In genomic region chr16:49350265-49351103, GRCh38 we compare ENCODE assay signal across 8 cellular contexts. TPM values are rescaled to one million over a fixed set of nuclear protein-coding genes. Genes with fewer than 3 reads are reported as not detected.
A peak's percentile ranks its signal among the peaks of the same experiment; 100 is the strongest.
DNase-seq lines count a peak whose midpoint lies in the region; ATAC-seq, FAIRE-seq and TF ChIP-seq lines count a peak whose summit lies in the region.

No MANE protein-coding gene starts in this region.

- H3K27ac Mint-ChIP-seq in activated CD4-positive, alpha-beta T cell treated with anti-CD3 and anti-CD28 coated beads for 36 hours, result no peak overlapping the region

- intact Hi-C loops in activated CD4-positive, alpha-beta T cell treated with anti-CD3 and anti-CD28 coated beads for 36 hours (cut with DNase I, micrococcal nuclease), result loop anchor here (1.0 to 2.0 kb wide), 3 partner anchors 350 to 664 kb away; no protein-coding TSS in a partner anchor

- H2AK5ac ChIP-seq in H1 (ENCODE audit: low read depth, low read length) (0 out of 2 replicates have a peak overlapping the region, but pooled peaks have one; percentile 42), mesenchymal stem cell (ENCODE audit: low read length, severe bottlenecking) (no peak overlapping the region)

- no peaks in the 10 kb centered on the region for H3K4me1 ChIP-seq in MM.1S (ENCODE audit: low read length)
- peaks cover 0 to 3% (median 0%) of the 10 kb centered on the region in 4 experiments; a peak in 1 of 7 replicates for H3K4me1 ChIP-seq in H1 (replicated peaks in 1 of 4; ENCODE audit: control insufficient read depth in 3 of 4, insufficient read depth in 4 of 4, low read length in 3 of 4)
- H3K4me1 ChIP-seq in mesenchymal stem cell (ENCODE audit: control insufficient read depth, insufficient read depth, low read depth, low read length), result no peaks in the 10 kb centered on the region

- no peak overlapping the region for H2BK20ac ChIP-seq in H1 (ENCODE audit: low read length)

- in situ Hi-C loops in ACHN (cut with HindIII; ENCODE audit: low pct_ligation_motif_present, low pct_unique_long_range_greater_than_20kb, low sequenced_read_pairs), result no loop called here

- FAIRE-seq in GM12891 (lab: Jason Lieb, UNC) (peak; percentile 93), H1 (lab: Jason Lieb, UNC) (peak; percentile 88)

- H3K4me1 Mint-ChIP-seq in activated CD4-positive, alpha-beta T cell treated with anti-CD3 and anti-CD28 coated beads for 36 hours, result no peaks in the 10 kb centered on the region

- no peaks in the 10 kb centered on the region for H3K9me3 Mint-ChIP-seq in activated CD4-positive, alpha-beta T cell treated with anti-CD3 and anti-CD28 coated beads for 36 hours (ENCODE audit: low read depth)

- no peaks in the 10 kb centered on the region for H3K23me2 ChIP-seq in H1 (ENCODE audit: low read depth, low read length)

- POLR2A ChIA-PET in activated CD4-positive, alpha-beta T cell treated with anti-CD3 and anti-CD28 coated beads for 36 hours (lab: Charles Lee), result no interaction called here
- POLR2A ChIA-PET in H1 (lab: Charles Lee; ENCODE audit: partially characterized antibody), result no interaction called here

- H3F3A ChIP-seq in MM.1S (ENCODE audit: insufficient read depth, low read length), result no peaks in the 10 kb centered on the region

- H3K4me2 ChIP-seq in MM.1S (ENCODE audit: low read depth, low read length) (no peak overlapping the region), H1 (ENCODE audit: insufficient read depth in 1 of 2, low read depth in 2 of 2, low read length in 2 of 2) (no peak overlapping the region), mesenchymal stem cell (ENCODE audit: low read length, poor library complexity, severe bottlenecking) (no peak overlapping the region)

- TF ChIP-seq RAD21 in H1 (IDR thresholded peaks at IDR 0.05 in 1 of 2, conservative IDR thresholded peaks at IDR 0.05 in 1 of 2; ENCODE audit: low read depth in 2 of 2, low read length in 2 of 2), result peak; percentile 98 to 99

- H4K20me1 ChIP-seq in MM.1S (ENCODE audit: insufficient read depth, low read length), result no peaks in the 10 kb centered on the region
- H4K20me1 ChIP-seq in H1 (replicated peaks in 1 of 2; ENCODE audit: control insufficient read depth in 1 of 2, insufficient read depth in 2 of 2, low read length in 2 of 2), result peaks cover 3 to 4% of the 10 kb centered on the region in 2 experiments

- no peaks in the 10 kb centered on the region for H3K79me2 ChIP-seq in MM.1S (ENCODE audit: low read length)
- H3K79me2 ChIP-seq in H1 (ENCODE audit: control insufficient read depth in 1 of 2, insufficient read depth in 2 of 2, low read length in 2 of 2), result no peaks in the 10 kb centered on the region

- H3K9me3 ChIP-seq in MM.1S (replicated peaks; ENCODE audit: insufficient read depth, low read length) (no peaks in the 10 kb centered on the region), H1 (ENCODE audit: insufficient read depth in 2 of 2, low read depth in 1 of 2, low read length in 1 of 2) (no peaks in the 10 kb centered on the region), mesenchymal stem cell (ENCODE audit: control insufficient read depth, low read length) (no peaks in the 10 kb centered on the region)

- 46% methylated on average over 24 of the region's 25 CpGs; no CpG with 5 or more reads in 1 of the 2 experiments for WGBS in H1 (ENCODE audit: extremely low coverage in 1 of 2, insufficient coverage in 1 of 2, insufficient read length in 1 of 2, insufficient replicate concordance in 2 of 2, low coverage in 1 of 2, low lambda C conversion rate in 2 of 2, missing lambda C conversion rate in 1 of 2), 2 experiments
- 41% methylated on average over 25 of the region's 25 CpGs for WGBS in mesenchymal stem cell

- no peak for ATAC-seq in activated CD4-positive, alpha-beta T cell treated with anti-CD3 and anti-CD28 coated beads for 36 hours
- no peak for ATAC-seq in GM21786 (IDR thresholded peaks at IDR 0.05; ENCODE audit: unreplicated experiment)

- peaks cover 17% of the 10 kb centered on the region for H3K27me3 Mint-ChIP-seq in activated CD4-positive, alpha-beta T cell treated with anti-CD3 and anti-CD28 coated beads for 36 hours

- no peaks in the 10 kb centered on the region for H3K36me3 Mint-ChIP-seq in activated CD4-positive, alpha-beta T cell treated with anti-CD3 and anti-CD28 coated beads for 36 hours (ENCODE audit: low read depth)

- TF ChIP-seq POLR2A in GM12891 (IDR thresholded peaks at IDR 0.05; ENCODE audit: low read depth, low read length), result no peak
- TF ChIP-seq POLR2A in H1 (IDR thresholded peaks at IDR 0.05; ENCODE audit: control extremely low read depth in 1 of 2, low read depth in 2 of 2, low read length in 2 of 2), result no peak

- H3K23ac ChIP-seq in H1 (ENCODE audit: insufficient read length) (no peak overlapping the region), mesenchymal stem cell (ENCODE audit: low read length in 2 of 2) (no peak overlapping the region)

- H2AFZ ChIP-seq in MM.1S (ENCODE audit: low read length) (no peak overlapping the region), H1 (ENCODE audit: low read length) (no peak overlapping the region), mesenchymal stem cell (ENCODE audit: low read depth, low read length) (no peak overlapping the region)

- no peak overlapping the region for H3K4me3 Mint-ChIP-seq in activated CD4-positive, alpha-beta T cell treated with anti-CD3 and anti-CD28 coated beads for 36 hours

- H3K4me3 ChIP-seq in MM.1S (ENCODE audit: low read length) (no peak overlapping the region), H1 (ENCODE audit: extremely low read depth in 1 of 4, insufficient read depth in 2 of 4, low read depth in 3 of 4, low read length in 4 of 4) (no peak overlapping the region), mesenchymal stem cell (ENCODE audit: insufficient read depth in 1 of 2, low read depth in 1 of 2, low read length in 2 of 2) (no peak overlapping the region)

- no peak overlapping the region for H4K5ac ChIP-seq in H1 (ENCODE audit: insufficient read length, low read depth, low read length)

- H3K27ac ChIP-seq in MM.1S (ENCODE audit: low read length) (no peak overlapping the region), H1 (ENCODE audit: low read depth, low read length) (no peak overlapping the region), mesenchymal stem cell (ENCODE audit: low read length, poor library complexity, severe bottlenecking) (no peak overlapping the region)

- H2BK12ac ChIP-seq in H1 (ENCODE audit: low read depth, low read length), result peak overlapping the region; percentile 82; the same call in 1 of the 2 replicates
- no peak overlapping the region for H2BK12ac ChIP-seq in mesenchymal stem cell (ENCODE audit: low read length in 2 of 2)

- H4K8ac ChIP-seq in H1 (ENCODE audit: extremely low read depth, insufficient read depth, low read length) (no peak overlapping the region), mesenchymal stem cell (ENCODE audit: low read length) (no peak overlapping the region)

- H3K56ac ChIP-seq in H1 (replicated peaks; ENCODE audit: insufficient read length, low read depth, low read length), result no peak overlapping the region

- H3K9me2 ChIP-seq in MM.1S (replicated peaks; ENCODE audit: insufficient read depth, low read length), result no peaks in the 10 kb centered on the region

- H4K91ac ChIP-seq in H1 (replicated peaks; ENCODE audit: insufficient read length, low read length) (peak overlapping the region; percentile 59), mesenchymal stem cell (ENCODE audit: low read length) (no peak overlapping the region)

- peak overlapping the region; percentile 93 for H2BK15ac ChIP-seq in H1 (ENCODE audit: low read length)
- no peak overlapping the region for H2BK15ac ChIP-seq in mesenchymal stem cell (ENCODE audit: low read depth, poor library complexity, severe bottlenecking)

- H3K18ac ChIP-seq in H1 (ENCODE audit: extremely low read depth, low read length), result no peak overlapping the region
- H3K18ac ChIP-seq in mesenchymal stem cell (ENCODE audit: low read depth in 1 of 2, low read length in 2 of 2), result no peak overlapping the region

- TF ChIP-seq EP300 in H1 (IDR thresholded peaks at IDR 0.05; ENCODE audit: borderline replicate concordance in 1 of 2, low read depth in 2 of 2, low read length in 2 of 2), result no peak

- H2BK5ac ChIP-seq in H1 (ENCODE audit: low read depth, low read length) (peak overlapping the region; percentile 80; the same call in 1 of the 2 replicates), mesenchymal stem cell (ENCODE audit: low read depth, low read length, poor library complexity, severe bottlenecking) (no peak overlapping the region)

- H3K79me1 ChIP-seq in H1 (ENCODE audit: low read depth, low read length) (no peaks in the 10 kb centered on the region), mesenchymal stem cell (replicated peaks; ENCODE audit: low read length, poor library complexity, severe bottlenecking) (no peaks in the 10 kb centered on the region)

- CTCF ChIA-PET in activated CD4-positive, alpha-beta T cell treated with anti-CD3 and anti-CD28 coated beads for 36 hours (lab: Charles Lee), result interaction anchor here (0.5 to 1.8 kb wide), 7 partner anchors 16 to 801 kb away, joined by 3 to 4 read pairs (median 3); no protein-coding TSS in a partner anchor
- CTCF ChIA-PET in H1 (lab: Charles Lee; ENCODE audit: partially characterized antibody), result interaction anchor here (0.7 to 5.1 kb wide), 65 partner anchors 8 to 718 kb away, joined by 3 to 67 read pairs (median 5); partner anchors contain the start of gene C16orf78

- TF ChIP-seq CTCF in MM.1S (IDR thresholded peaks at IDR 0.05; ENCODE audit: low read length), result peak; percentile 87
- peak; percentile 92 to 93 (median 92) for TF ChIP-seq CTCF in H1 (IDR thresholded peaks at IDR 0.05; ENCODE audit: control extremely low read depth in 1 of 3, insufficient read depth in 1 of 3, low read depth in 1 of 3, low read length in 3 of 3)

- H3K9ac ChIP-seq in MM.1S (ENCODE audit: low read length), result no peak overlapping the region
- no peak overlapping the region for H3K9ac ChIP-seq in H1 (replicated peaks in 1 of 4; ENCODE audit: extremely low read depth in 1 of 4, low read depth in 3 of 4, low read length in 3 of 4)
- no peak overlapping the region for H3K9ac ChIP-seq in mesenchymal stem cell (ENCODE audit: low read length)

- peaks cover 7% of the 10 kb centered on the region; the same call in 1 of the 2 replicates for H3K27me3 ChIP-seq in MM.1S (replicated peaks; ENCODE audit: insufficient read depth, low read length)
- no peaks in the 10 kb centered on the region for H3K27me3 ChIP-seq in H1 (replicated peaks in 1 of 4; ENCODE audit: control insufficient read depth in 3 of 4, extremely low read depth in 1 of 4, insufficient read depth in 3 of 4, low read length in 3 of 4)
- H3K27me3 ChIP-seq in mesenchymal stem cell (ENCODE audit: control insufficient read depth in 1 of 2, insufficient read depth in 1 of 2, low read length in 2 of 2), result peaks cover 0 to 48% of the 10 kb centered on the region in 2 experiments

- H3K14ac ChIP-seq in H1 (ENCODE audit: insufficient read length) (no peak overlapping the region), mesenchymal stem cell (ENCODE audit: low read length in 2 of 2) (no peak overlapping the region)

- H3K4ac ChIP-seq in H1 (replicated peaks; ENCODE audit: insufficient read length, low read depth, low read length), result no peak overlapping the region
- no peak overlapping the region for H3K4ac ChIP-seq in mesenchymal stem cell (ENCODE audit: low read depth in 1 of 2, low read length in 2 of 2)

- no peak overlapping the region for H2BK120ac ChIP-seq in H1 (replicated peaks; ENCODE audit: low read depth, low read length)
- no peak overlapping the region for H2BK120ac ChIP-seq in mesenchymal stem cell (ENCODE audit: low read depth, low read length)

- H3K36me3 ChIP-seq in MM.1S (replicated peaks; ENCODE audit: insufficient read depth, low read length), result no peaks in the 10 kb centered on the region
- no peaks in the 10 kb centered on the region for H3K36me3 ChIP-seq in H1 (ENCODE audit: control insufficient read depth in 2 of 4, insufficient read depth in 4 of 4, low read length in 3 of 4)
- H3K36me3 ChIP-seq in mesenchymal stem cell (ENCODE audit: control insufficient read depth in 1 of 2, insufficient read depth in 2 of 2, low read depth in 1 of 2, low read length in 2 of 2), result no peaks in the 10 kb centered on the region

- DNase-seq in ACHN, result peak; percentile 65
- DNase-seq in GM12891 (ENCODE audit: insufficient read length, low spot score), result peak; percentile 67
- DNase-seq in MM.1S, result peak; percentile 28
- DNase-seq in activated CD4-positive, alpha-beta T cell treated with anti-CD3 and anti-CD28 coated beads for 36 hours, result peak; percentile 75
- peak in 1 of 2 experiments; percentile 94 for DNase-seq in H1 (ENCODE audit: low read depth in 1 of 2, low spot score in 2 of 2)
- peak; percentile 47 for DNase-seq in mesenchymal stem cell
- peak; percentile 18 for DNase-seq in stimulated activated CD8-positive, alpha-beta memory T cell treated with anti-CD3 and anti-CD28 coated beads, Interleukin-7, amount 100 ng/mL, for 24 hours (ENCODE audit: low read depth)

RNA-seq across cellular contexts. Expression of gene C16orf78, which starts 23.1 kb away (rescaled TPM):
- polyA plus RNA-seq in GM12891 (2012; ENCODE audit: low read depth, missing spikeins), result not detected
- not detected for total RNA-seq in activated CD4-positive, alpha-beta T cell treated with anti-CD3 and anti-CD28 coated beads for 36 hours
- total RNA-seq in H1 (2021; fragmentation: NEBNext Ultra II Directional; extraction: Animal tissue kit (Norgen Biotek cat#: 25700)), result not detected in 2 replicates
- not detected in 2 replicates for polyA plus RNA-seq in H1 (2011; rRNA removed)
- polyA plus RNA-seq in H1 (2011; cell fraction: cytosol; rRNA removed), result not detected
- not detected for polyA plus RNA-seq in H1 (2011; cell fraction: nucleus; rRNA removed)
- polyA plus RNA-seq in H1 (2012, experiment 1 of 2), result not detected in 4 replicates
- not detected for polyA plus RNA-seq in H1 (2012, experiment 2 of 2)
- not detected for polyA plus RNA-seq in H1 (2013, experiment 1 of 2)
- not detected for polyA plus RNA-seq in H1 (2013, experiment 2 of 2)
- polyA minus RNA-seq in H1 (2011; rRNA and poly(A)+ RNA removed), result not detected in 2 replicates
- not detected for polyA minus RNA-seq in H1 (2011; cell fraction: cytosol; rRNA and poly(A)+ RNA removed)
- not detected for polyA minus RNA-seq in H1 (2011; cell fraction: nucleus; rRNA and poly(A)+ RNA removed)
- not detected for polyA plus RNA-seq in mesenchymal stem cell (2013, experiment 1 of 2)
- polyA plus RNA-seq in mesenchymal stem cell (2013, experiment 2 of 2), result not detected
